In genomic region chr3:119181765-119182164, GRCh38 we compare ENCODE assay signal across 20 cellular contexts. TPM values are rescaled to one million over a fixed set of nuclear protein-coding genes. Genes with fewer than 3 reads are reported as not detected.
DNase-seq lines count a peak whose midpoint lies in the region; ATAC-seq and TF ChIP-seq lines count a peak whose summit lies in the region.
"Had no signal": no experiment of that assay in that cellular context is flagged by ENCODE, and none has a peak within 500 bp of the region (broad histone marks: within the 10 kb centered on the region; RNA-seq: fewer than 3 reads in every experiment).

No MANE protein-coding gene starts in this region.

- H3K4me1 ChIP-seq in GM23248 (ENCODE audit: insufficient read depth): peaks cover 32% of the 10 kb centered on the region
- H3K4me1 ChIP-seq: ascending aorta, BE2C had no signal

- intact Hi-C loops in Right ventricle myocardium inferior (cut with DNase I): no loop called here

- H3K9me2 ChIP-seq in GM23248 (ENCODE audit: insufficient read depth): no peaks in the 10 kb centered on the region; the same call in 1 of the 2 replicates

- no peaks in the 10 kb centered on the region for H3K36me3 ChIP-seq in GM23248 (ENCODE audit: low read depth)
- H3K36me3 ChIP-seq: ascending aorta, BE2C had no signal

- H3K4me2 ChIP-seq in GM23248 (ENCODE audit: unreplicated experiment): peak overlapping the region; percentile 41

- no peaks in the 10 kb centered on the region for H4K20me1 ChIP-seq in GM23248 (ENCODE audit: insufficient read depth)

- no peaks in the 10 kb centered on the region for H3K9me3 ChIP-seq in GM23248 (ENCODE audit: low read depth)
- H3K9me3 ChIP-seq: ascending aorta, BE2C had no signal

- TF ChIP-seq CTCF in RWPE1 (conservative IDR thresholded peaks at IDR 0.05; ENCODE audit: low read depth): no peak
- no peak for TF ChIP-seq CTCF in fibroblast of pulmonary artery (IDR thresholded peaks at IDR 0.05; ENCODE audit: low read length, missing control alignments)
- no peak for TF ChIP-seq CTCF in retinal pigment epithelial cell (conservative IDR thresholded peaks at IDR 0.05; ENCODE audit: low read depth, low read length)

- in situ Hi-C loops in GM23248 (cut with MboI): no loop called here

- H3K27ac ChIP-seq in GM23248 (no peak overlapping the region), RWPE1 (peak overlapping the region; percentile 25; the same call in 1 of the 2 replicates)
- H3K27ac ChIP-seq: ascending aorta, HL-60 had no signal

- no peaks in the 10 kb centered on the region for H3K79me2 ChIP-seq in GM23248 (ENCODE audit: insufficient read depth)

- H3F3A ChIP-seq in GM23248 (ENCODE audit: insufficient read depth): peaks cover 22% of the 10 kb centered on the region

- no peak for ATAC-seq in HG03097 (IDR thresholded peaks at IDR 0.05; ENCODE audit: low FRiP score, unreplicated experiment)
- ATAC-seq in Right ventricle myocardium inferior: no peak

- peak overlapping the region; percentile 20; the same call in 1 of the 2 replicates for H2AFZ ChIP-seq in GM23248

- DNase-seq in GM23248 (peak; percentile 45), RWPE1 (ENCODE audit: low spot score) (peak; percentile 77), fibroblast of pulmonary artery (ENCODE audit: low read depth) (peak; percentile 15), retinal pigment epithelial cell (ENCODE audit: low read depth) (peak; percentile 15), Right ventricle myocardium inferior (ENCODE audit: missing footprints) (no peak), SW 1271 (lab: John Stamatoyannopoulos, UW) (no peak)
- DNase-seq in stimulated activated CD4-positive, alpha-beta T cell treated with anti-CD3 and anti-CD28 coated beads, Interleukin-4, amount 100 ng/mL, for 24 hours: no peak
- DNase-seq: activated CD4-positive, alpha-beta T cell treated with anti-CD3 and anti-CD28 coated beads for 1 hour; activated gamma-delta T cell; BE2C; left cardiac atrium; SIG-M5; stimulated activated CD4-positive, alpha-beta T cell treated with anti-CD3 and anti-CD28 coated beads, Interleukin-4, amount 100 ng/mL, for 1 hour; stimulated activated CD8-positive, alpha-beta memory T cell treated with anti-CD3 and anti-CD28 coated beads, Interleukin-4, amount 100 ng/mL, for 48 hours had no signal

- H3K27me3 ChIP-seq in GM23248 (replicated peaks; ENCODE audit: insufficient read depth): no peaks in the 10 kb centered on the region
- H3K27me3 ChIP-seq: ascending aorta had no signal

- H3K9ac ChIP-seq in GM23248: no peak overlapping the region

- no peak overlapping the region for H3K4me3 ChIP-seq in GM23248
- no peak overlapping the region for H3K4me3 ChIP-seq in fibroblast of pulmonary artery (replicated peaks; ENCODE audit: low read depth, low read length)
- no peak overlapping the region for H3K4me3 ChIP-seq in retinal pigment epithelial cell (ENCODE audit: low read length)
- H3K4me3 ChIP-seq: ascending aorta had no signal

- POLR2A ChIA-PET in RWPE1 (lab: Yijun Ruan, JAX; ENCODE audit: low non-redundant PET): no interaction called here

- WGBS in GM23248 (ENCODE audit: low coverage in 1 of 2, low lambda C conversion rate in 2 of 2, missing lambda C conversion rate in 2 of 2), 2 experiments: 70 to 79% methylated on average over 3 of the region's 3 CpGs

- CTCF ChIA-PET in RWPE1 (lab: Yijun Ruan, JAX): no interaction called here

RNA-seq across cellular contexts. Expression of gene UPK1B, which starts 8.4 kb away (rescaled TPM):
- 0.13 TPM in 1 of 2 replicates, not detected in the other for total RNA-seq in GM23248 (2014; rRNA removed; shearing (Covaris generic))
- polyA plus RNA-seq in GM23248 (2016; fragmentation: Nextera tagmentation; extraction: Ambion mirVana): not detected in 2 replicates
- total RNA-seq in Right ventricle myocardium inferior: 0.11 TPM
- total RNA-seq: ascending aorta had no signal

RNA-seq across cellular contexts. Expression of gene TEX55, which starts 35.8 kb away (rescaled TPM):
- not detected in 2 replicates for total RNA-seq in GM23248 (2014; rRNA removed; shearing (Covaris generic))
- polyA plus RNA-seq in GM23248 (2016; fragmentation: Nextera tagmentation; extraction: Ambion mirVana): not detected in 2 replicates
- total RNA-seq in Right ventricle myocardium inferior: not detected
- total RNA-seq: ascending aorta, left cardiac atrium, osteocyte, temporal lobe had no signal
- polyA plus RNA-seq: esophagus had no signal

RNA-seq across cellular contexts. Expression of gene B4GALT4, which starts 58.9 kb away (rescaled TPM):
- 55.6 and 56.0 TPM in 2 replicates for total RNA-seq in GM23248 (2014; rRNA removed; shearing (Covaris generic))
- polyA plus RNA-seq in GM23248 (2016; fragmentation: Nextera tagmentation; extraction: Ambion mirVana): 64.0 and 67.9 TPM in 2 replicates
- 12.0 TPM for total RNA-seq in Right ventricle myocardium inferior

Comparison
In these comparisons a context has a peak if more than half of its experiments do, and no peak if none do; other contexts are left out.
1. DNase-seq: peak in GM23248 (single experiment), RWPE1 (single experiment), fibroblast of pulmonary artery (single experiment) and retinal pigment epithelial cell (single experiment); none in Right ventricle myocardium inferior (single experiment), SW 1271 (0 of 2) and stimulated activated CD4-positive, alpha-beta T cell treated with anti-CD3 and anti-CD28 coated beads, Interleukin-4, amount 100 ng/mL, for 24 hours (single experiment).